22 cellular contexts compared by ENCODE assay signal in genomic region chr10:117553815-117554172, GRCh38. TPM values are rescaled to one million over a fixed set of nuclear protein-coding genes. Genes with fewer than 3 reads are reported as not detected.
DNase-seq lines count a peak whose midpoint lies in the region; ATAC-seq and TF ChIP-seq lines count a peak whose summit lies in the region.
"Had no signal": no experiment of that assay in that cellular context is flagged by ENCODE, and none has a peak within 500 bp of the region (broad histone marks: within the 10 kb centered on the region; RNA-seq: fewer than 3 reads in every experiment).

No MANE protein-coding gene starts in this region.

- H3K27ac ChIP-seq in dorsolateral prefrontal cortex (peak overlapping the region in 9 of 59 donors; percentile 1 to 92 (median 59)), mesendoderm (ENCODE audit: low read depth, low read length) (no peak overlapping the region), spleen (no peak overlapping the region)
- H3K27ac ChIP-seq: cardiac muscle cell, prostate gland had no signal

- no peaks in the 10 kb centered on the region for H3K79me1 ChIP-seq in mesendoderm (ENCODE audit: low read length)

- no peak overlapping the region for H2BK15ac ChIP-seq in mesendoderm (replicated peaks; ENCODE audit: low read depth)

- no peak overlapping the region for H3K18ac ChIP-seq in mesendoderm (ENCODE audit: low read length)

- no peak overlapping the region for H2AK5ac ChIP-seq in mesendoderm (ENCODE audit: low read length)

- H3K27me3 ChIP-seq in dorsolateral prefrontal cortex, result peaks cover 0 to 77% (median 66%) of the 10 kb centered on the region in 45 donors
- peaks cover 65% of the 10 kb centered on the region for H3K27me3 ChIP-seq in mesendoderm (ENCODE audit: insufficient read depth, low read length, poor library complexity)
- H3K27me3 ChIP-seq in spleen (replicated peaks in 1 of 7), result peaks cover 10 to 99% (median 74%) of the 10 kb centered on the region in 7 donors

- no peak for DNase-seq in activated CD8-positive, alpha-beta memory T cell treated with anti-CD3 and anti-CD28 coated beads, Interleukin-2, amount 10 ng/mL, durations not matched to agents 7 days and 5 days
- no peak for DNase-seq in activated CD8-positive, alpha-beta memory T cell treated with anti-CD3 and anti-CD28 coated beads, Interleukin-2, amount 50 U/mL, for 48 hours
- DNase-seq in dorsolateral prefrontal cortex (no peak), mesendoderm (peak; percentile 19), spleen (peak; percentile 46), NOMO-1 treated with dmso at 0.1 percent for 144 hours (lab: John Stamatoyannopoulos, UW; ENCODE audit: unreplicated experiment) (no peak), GF-D8 (lab: John Stamatoyannopoulos, UW) (no peak)
- DNase-seq: activated CD4-positive, alpha-beta memory T cell treated with anti-CD3 and anti-CD28 coated beads for 36 hours; activated T-cell treated with anti-CD3 and anti-CD28 coated beads, Interleukin-2, amount 50 U/mL, for 72 hours; C1 segment of cervical spinal cord; DMS53; IMR-90; MM.1S; NCI-H1694 treated with DMSO at 0.1 percent for 48 hours; NCI-H345; RPMI8226; stimulated activated naive CD8-positive, alpha-beta T cell treated with anti-CD3 and anti-CD28 coated beads, Interleukin-15, Interleukin-2, amounts not matched to agents 100 U/mL and 50 U/mL, for 24 hours had no signal

- no CpG with 5 or more reads among the region's 19 CpGs for WGBS in mesendoderm (ENCODE audit: extremely low coverage, insufficient coverage, low lambda C conversion rate)
- WGBS in spleen, 5 donors, result 8 to 12% (median 9%) methylated on average over 19 of the region's 19 CpGs

- H2BK5ac ChIP-seq in mesendoderm (ENCODE audit: low read length), result no peak overlapping the region

- CTCF ChIA-PET in activated CD8-positive, alpha-beta memory T cell treated with anti-CD3 and anti-CD28 coated beads, Interleukin-2, amount 10 ng/mL, durations not matched to agents 7 days and 5 days (lab: Charles Lee), result no interaction called here

- H3K4me3 ChIP-seq in dorsolateral prefrontal cortex (peak overlapping the region in 34 of 59 donors; percentile 2 to 55 (median 43)), mesendoderm (ENCODE audit: low read length) (no peak overlapping the region), spleen (no peak overlapping the region)
- H3K4me3 ChIP-seq: cardiac muscle cell, prostate gland had no signal

- H3K23ac ChIP-seq in mesendoderm (ENCODE audit: low read length), result no peak overlapping the region

- peaks cover 58% of the 10 kb centered on the region for H3K27me3 Mint-ChIP-seq in activated CD8-positive, alpha-beta memory T cell treated with anti-CD3 and anti-CD28 coated beads, Interleukin-2, amount 10 ng/mL, durations not matched to agents 7 days and 5 days

- no peaks in the 10 kb centered on the region for H3K9me3 ChIP-seq in spleen
- H3K9me3 ChIP-seq: prostate gland had no signal

- no peak overlapping the region for H4K5ac ChIP-seq in mesendoderm (ENCODE audit: low read length)

- H3K4ac ChIP-seq in mesendoderm (ENCODE audit: low read depth, low read length), result no peak overlapping the region

- H3K4me3 Mint-ChIP-seq in activated CD8-positive, alpha-beta memory T cell treated with anti-CD3 and anti-CD28 coated beads, Interleukin-2, amount 10 ng/mL, durations not matched to agents 7 days and 5 days, result no peak overlapping the region
- H3K4me3 Mint-ChIP-seq: activated CD4-positive, alpha-beta memory T cell treated with anti-CD3 and anti-CD28 coated beads for 36 hours; activated T-cell treated with anti-CD3 and anti-CD28 coated beads, Interleukin-2, amount 50 U/mL, for 72 hours had no signal

- no peak for ATAC-seq in activated CD8-positive, alpha-beta memory T cell treated with anti-CD3 and anti-CD28 coated beads, Interleukin-2, amount 10 ng/mL, durations not matched to agents 7 days and 5 days
- ATAC-seq in HG03108 (IDR thresholded peaks at IDR 0.05; ENCODE audit: unreplicated experiment), result no peak
- ATAC-seq: activated T-cell treated with anti-CD3 and anti-CD28 coated beads, Interleukin-2, amount 50 U/mL, for 72 hours; stimulated activated naive CD8-positive, alpha-beta T cell treated with anti-CD3 and anti-CD28 coated beads, Interleukin-15, Interleukin-2, amounts not matched to agents 100 U/mL and 50 U/mL, for 24 hours had no signal

- H3K4me2 ChIP-seq in mesendoderm (ENCODE audit: low read length), result no peak overlapping the region

- no peaks in the 10 kb centered on the region for H3K9me3 Mint-ChIP-seq in activated CD8-positive, alpha-beta memory T cell treated with anti-CD3 and anti-CD28 coated beads, Interleukin-2, amount 10 ng/mL, durations not matched to agents 7 days and 5 days (ENCODE audit: low read depth)
- H3K9me3 Mint-ChIP-seq: activated CD4-positive, alpha-beta memory T cell treated with anti-CD3 and anti-CD28 coated beads for 36 hours; activated T-cell treated with anti-CD3 and anti-CD28 coated beads, Interleukin-2, amount 50 U/mL, for 72 hours had no signal

- no peak overlapping the region for H3K9ac ChIP-seq in mesendoderm (ENCODE audit: low read length)

- H3K4me1 Mint-ChIP-seq in activated CD8-positive, alpha-beta memory T cell treated with anti-CD3 and anti-CD28 coated beads, Interleukin-2, amount 10 ng/mL, durations not matched to agents 7 days and 5 days, result peaks cover 8% of the 10 kb centered on the region

- peak overlapping the region; percentile 56 for H3K27ac Mint-ChIP-seq in activated CD8-positive, alpha-beta memory T cell treated with anti-CD3 and anti-CD28 coated beads, Interleukin-2, amount 10 ng/mL, durations not matched to agents 7 days and 5 days
- H3K27ac Mint-ChIP-seq: activated CD4-positive, alpha-beta memory T cell treated with anti-CD3 and anti-CD28 coated beads for 36 hours; activated T-cell treated with anti-CD3 and anti-CD28 coated beads, Interleukin-2, amount 50 U/mL, for 72 hours had no signal

- H4K8ac ChIP-seq in mesendoderm (ENCODE audit: low read depth, low read length), result no peak overlapping the region

- intact Hi-C loops in dorsolateral prefrontal cortex (cut with DNase I) (no loop called here), spleen (cut with DNase I; ENCODE audit: low total_unique reads) (no loop called here)

- TF ChIP-seq CTCF in dorsolateral prefrontal cortex (IDR thresholded peaks at IDR 0.05 in 54 of 56, conservative IDR thresholded peaks at IDR 0.05 in 2 of 56; ENCODE audit: low read depth in 1 of 56, partially characterized antibody in 56 of 56), result no peak
- no peak for TF ChIP-seq CTCF in spleen (IDR thresholded peaks at IDR 0.05 in 8 of 11, conservative IDR thresholded peaks at IDR 0.05 in 3 of 11)

- no peak overlapping the region for H3K56ac ChIP-seq in mesendoderm (ENCODE audit: low read length)

- H3K4me1 ChIP-seq in mesendoderm (ENCODE audit: control insufficient read depth, low read depth, low read length), result no peaks in the 10 kb centered on the region
- H3K4me1 ChIP-seq in spleen, result peaks cover 0 to 28% (median 11%) of the 10 kb centered on the region in 6 donors
- H3K4me1 ChIP-seq: prostate gland had no signal

- TF ChIP-seq POLR2A in spleen (IDR thresholded peaks at IDR 0.05), result no peak

- H3K36me3 Mint-ChIP-seq in activated CD8-positive, alpha-beta memory T cell treated with anti-CD3 and anti-CD28 coated beads, Interleukin-2, amount 10 ng/mL, durations not matched to agents 7 days and 5 days, result peaks cover 3% of the 10 kb centered on the region
- H3K36me3 Mint-ChIP-seq: activated CD4-positive, alpha-beta memory T cell treated with anti-CD3 and anti-CD28 coated beads for 36 hours had no signal

- no peaks in the 10 kb centered on the region for H3K79me2 ChIP-seq in mesendoderm (ENCODE audit: control insufficient read depth, insufficient read depth, low read length)

- H3K36me3 ChIP-seq in mesendoderm (ENCODE audit: control insufficient read depth, insufficient read depth, low read length), result no peaks in the 10 kb centered on the region
- H3K36me3 ChIP-seq in spleen, result no peaks in the 10 kb centered on the region
- H3K36me3 ChIP-seq: cardiac muscle cell, prostate gland had no signal

- no peak overlapping the region for H2BK120ac ChIP-seq in mesendoderm (ENCODE audit: low read depth, low read length)

RNA-seq across cellular contexts. Expression of gene EMX2, which starts 11.2 kb away (rescaled TPM):
- total RNA-seq in activated CD8-positive, alpha-beta memory T cell treated with anti-CD3 and anti-CD28 coated beads, Interleukin-2, amount 10 ng/mL, durations not matched to agents 7 days and 5 days, result not detected
- total RNA-seq in dorsolateral prefrontal cortex (10 to 100 TPM in 118 of 120 experiments, 1 to 10 TPM in 2; 8.0 to 53.7 (median 21.6) TPM), spleen (not detected)
- 0.04 TPM for polyA plus RNA-seq in mesendoderm (2013, experiment 1 of 2)
- not detected for polyA plus RNA-seq in mesendoderm (2013, experiment 2 of 2)
- polyA plus RNA-seq in spleen, result under 1 TPM in 1 of 3 donors, not detected in 2; 0.06 TPM
- total RNA-seq: activated CD4-positive, alpha-beta memory T cell treated with anti-CD3 and anti-CD28 coated beads for 36 hours; activated T-cell treated with anti-CD3 and anti-CD28 coated beads, Interleukin-2, amount 50 U/mL, for 72 hours; cardiac muscle cell; IMR-90; liver; myocyte had no signal
- polyA plus RNA-seq: cardiac muscle cell, IMR-90, liver had no signal

Comparison
In these comparisons a context has a peak if more than half of its experiments do, and no peak if none do; other contexts are left out.
1. DNase-seq: peak in mesendoderm (single experiment) and spleen (single experiment); none in activated CD8-positive, alpha-beta memory T cell treated with anti-CD3 and anti-CD28 coated beads, Interleukin-2, amount 10 ng/mL, durations not matched to agents 7 days and 5 days (single experiment), activated CD8-positive, alpha-beta memory T cell treated with anti-CD3 and anti-CD28 coated beads, Interleukin-2, amount 50 U/mL, for 48 hours (single experiment), dorsolateral prefrontal cortex (0 of 10), NOMO-1 treated with dmso at 0.1 percent for 144 hours (single experiment) and GF-D8 (single experiment).
2. H3K4me3 ChIP-seq: peak in dorsolateral prefrontal cortex (34 of 59); none in mesendoderm (single experiment) and spleen (0 of 8).
3. RNA of gene EMX2, which starts 11.2 kb away (total RNA-seq): 8.0 to 53.7 TPM in dorsolateral prefrontal cortex; not detected in activated CD8-positive, alpha-beta memory T cell treated with anti-CD3 and anti-CD28 coated beads, Interleukin-2, amount 10 ng/mL, durations not matched to agents 7 days and 5 days and not detected in spleen; every median in the first group is over 4 times any median in the second.